In genomic region chr3:51706788-51707731, GRCh38 we compare ENCODE assay signal across 8 cellular contexts. TPM values are rescaled to one million over a fixed set of nuclear protein-coding genes. Genes with fewer than 3 reads are reported as not detected.
DNase-seq lines count a peak whose midpoint lies in the region; ATAC-seq, FAIRE-seq and TF ChIP-seq lines count a peak whose summit lies in the region.

Gene GRM2, plus strand, starts transcription at chr3:51707068. Its CDS starts 1,916 bp downstream, at chr3:51708984.

- POLR2A ChIA-PET in RWPE1 (lab: Yijun Ruan, JAX; ENCODE audit: low non-redundant PET) = no interaction called here

- H3K9me3 ChIP-seq in keratinocyte (ENCODE audit: control insufficient read depth, low read depth, low read length) = no peaks in the 10 kb centered on the region

- no peaks in the 10 kb centered on the region for H3K79me2 ChIP-seq in keratinocyte (ENCODE audit: control insufficient read depth, insufficient read depth, low read length)

- H3K36me3 ChIP-seq in keratinocyte (ENCODE audit: control insufficient read depth in 2 of 2, extremely low read depth in 1 of 2, insufficient read depth in 2 of 2, low read length in 2 of 2) = peaks cover 6 to 8% of the 10 kb centered on the region in 2 experiments

- no peak for ATAC-seq in HG02938 (IDR thresholded peaks at IDR 0.05; ENCODE audit: unreplicated experiment)
- ATAC-seq in HG03135 (IDR thresholded peaks at IDR 0.05; ENCODE audit: unreplicated experiment) = no peak

- H3K4me3 ChIP-seq in coronary artery (peak within 1 kb of the TSS; percentile 67), keratinocyte (ENCODE audit: control insufficient read depth in 2 of 3, extremely low read depth in 1 of 3, insufficient read depth in 2 of 3, low read depth in 1 of 3, low read length in 3 of 3) (peak within 1 kb of the TSS; percentile 15 to 43 (median 40))

- TF ChIP-seq CTCF in RWPE1 (conservative IDR thresholded peaks at IDR 0.05; ENCODE audit: low read depth) (no peak), coronary artery (IDR thresholded peaks at IDR 0.05) (no peak), keratinocyte (optimal IDR thresholded peaks at IDR 0.05 in 1 of 3, IDR thresholded peaks at IDR 0.05 in 1 of 3, conservative IDR thresholded peaks at IDR 0.05 in 1 of 3; ENCODE audit: extremely low read depth in 1 of 3, insufficient read depth in 2 of 3, low read length in 3 of 3) (no peak)

- DNase-seq in activated effector memory CD4-positive, alpha-beta T cell treated with anti-CD3 and anti-CD28 coated beads, Interleukin-2, amount 50 U/mL, for 16 hours = peak; percentile 50
- DNase-seq in activated effector memory CD4-positive, alpha-beta T cell treated with Interleukin-2 at 50 U/mL for 16 hours = no peak
- DNase-seq in RWPE1 (ENCODE audit: low spot score) (peak; percentile 87), coronary artery (ENCODE audit: low spot score) (peak; percentile 71), keratinocyte (ENCODE audit: low read depth, low spot score) (no peak)
- DNase-seq in stimulated activated CD4-positive, alpha-beta T cell treated with anti-CD3 and anti-CD28 coated beads, Interleukin-4, amount 100 ng/mL, for 1 hour = peak; percentile 32

- peaks cover 4% of the 10 kb centered on the region for H3K4me1 ChIP-seq in keratinocyte (ENCODE audit: control insufficient read depth, extremely low read depth, insufficient read depth, low read length)

- peaks cover 20% of the 10 kb centered on the region for H3K27me3 ChIP-seq in keratinocyte (ENCODE audit: control insufficient read depth, extremely low read depth, insufficient read depth, low read length)

- H3K4me2 ChIP-seq in keratinocyte (ENCODE audit: control insufficient read depth, extremely low read depth, insufficient read depth, low read depth, low read length) = peak within 1 kb of the TSS; percentile 81

- dilution Hi-C loops in keratinocyte (cut with MboI; ENCODE audit: extremely low pct_ligation_motif_present, low sequenced_read_pairs) = no loop called here

- H3K27ac ChIP-seq in RWPE1 (no peak within 1 kb of the TSS), coronary artery (no peak within 1 kb of the TSS), keratinocyte (ENCODE audit: control insufficient read depth, insufficient read depth, low read length) (no peak within 1 kb of the TSS)

- peaks cover 2% of the 10 kb centered on the region for H3K9me1 ChIP-seq in keratinocyte (ENCODE audit: control insufficient read depth, extremely low read depth, insufficient read depth, low read length)

- CTCF ChIA-PET in RWPE1 (lab: Yijun Ruan, JAX) = interaction anchor here (0.5 kb wide), 1 partner anchor 25 kb away, joined by 3 read pairs; no protein-coding TSS in a partner anchor

- H2AFZ ChIP-seq in keratinocyte (ENCODE audit: control insufficient read depth, low read length) = no peak within 1 kb of the TSS

- no peak within 1 kb of the TSS for H3K9ac ChIP-seq in keratinocyte (ENCODE audit: control insufficient read depth, extremely low read depth, insufficient read depth, low read length)

- FAIRE-seq in keratinocyte (lab: Jason Lieb, UNC) = no peak

- H4K20me1 ChIP-seq in keratinocyte (ENCODE audit: control insufficient read depth, extremely low read depth, insufficient read depth, low read length) = peaks cover 12% of the 10 kb centered on the region

RNA-seq across cellular contexts. Expression of gene GRM2, which starts in this region (rescaled TPM):
- 0.03 to 0.07 TPM (median 0.04 TPM) in 3 replicates for polyA plus RNA-seq in keratinocyte
- polyA plus RNA-seq in keratinocyte (2011; ENCODE audit: low read depth) = 0.14 TPM
- polyA plus RNA-seq in keratinocyte (2011; cell fraction: cytosol; rRNA removed) = 0.06 TPM in 1 of 2 replicates, not detected in the other
- polyA plus RNA-seq in keratinocyte (2011; cell fraction: nucleus; rRNA removed) = 0.14 and 0.31 TPM in 2 replicates
- 0.06 and 0.24 TPM in 2 replicates for polyA plus RNA-seq in keratinocyte (2012; ENCODE audit: low replicate concordance)
- polyA minus RNA-seq in keratinocyte = 0.03 to 0.23 TPM in 2 of 3 replicates, not detected in the other
- polyA minus RNA-seq in keratinocyte (2011; cell fraction: cytosol; rRNA and poly(A)+ RNA removed) = not detected
- 0.11 and 0.62 TPM in 2 replicates for polyA minus RNA-seq in keratinocyte (2011; cell fraction: nucleus; rRNA and poly(A)+ RNA removed)

Comparison
In these comparisons a context has a peak if more than half of its experiments do, and no peak if none do; other contexts are left out.
1. DNase-seq: peak in activated effector memory CD4-positive, alpha-beta T cell treated with anti-CD3 and anti-CD28 coated beads, Interleukin-2, amount 50 U/mL, for 16 hours (single experiment), RWPE1 (single experiment), coronary artery (single experiment) and stimulated activated CD4-positive, alpha-beta T cell treated with anti-CD3 and anti-CD28 coated beads, Interleukin-4, amount 100 ng/mL, for 1 hour (single experiment); none in activated effector memory CD4-positive, alpha-beta T cell treated with Interleukin-2 at 50 U/mL for 16 hours (single experiment) and keratinocyte (single experiment).